ENCODE assay signal across 10 cellular contexts in the genomic region with DNA sequence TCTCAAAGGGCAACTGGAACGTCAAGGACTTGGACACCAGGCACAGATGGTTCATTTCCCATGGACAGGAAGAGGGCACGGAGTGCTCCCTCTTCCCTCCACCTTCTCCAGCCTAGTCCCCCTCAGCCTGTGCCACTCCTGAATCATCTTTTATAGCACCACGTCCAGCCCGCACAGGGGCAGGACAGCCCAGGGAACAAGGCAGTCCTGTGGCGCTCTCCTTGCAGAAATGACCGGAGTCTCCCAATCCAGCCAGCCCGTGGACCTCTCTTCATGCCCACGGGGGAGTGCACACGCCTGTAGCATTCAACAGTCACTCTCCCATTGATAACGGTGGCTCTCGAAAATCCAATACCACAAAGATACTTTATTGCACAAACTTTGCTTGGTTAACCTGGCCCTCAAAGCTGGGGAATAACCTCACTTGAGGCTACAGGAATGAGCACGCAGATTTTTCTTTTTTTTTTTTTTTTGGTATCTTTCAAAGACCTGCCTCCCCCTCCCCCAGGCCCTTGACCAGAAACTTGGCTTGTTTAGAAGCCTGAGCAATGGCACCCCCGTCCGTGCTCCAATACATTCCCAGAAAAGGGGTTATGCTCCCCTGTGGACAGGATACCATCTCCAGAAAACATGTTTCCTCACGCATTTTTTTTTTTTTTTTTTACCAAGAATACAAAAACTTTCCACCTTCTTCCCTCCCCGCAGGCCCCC. TPM values are rescaled to one million over a fixed set of nuclear protein-coding genes. Genes with fewer than 3 reads are reported as not detected.
A peak's percentile ranks its signal among the peaks of the same experiment; 100 is the strongest.
DNase-seq lines count a peak whose midpoint lies in the region; ATAC-seq, FAIRE-seq and TF ChIP-seq lines count a peak whose summit lies in the region.
"Had no signal": no experiment of that assay in that cellular context is flagged by ENCODE, and none has a peak within 500 bp of the region (broad histone marks: within the 10 kb centered on the region; RNA-seq: fewer than 3 reads in every experiment).

No MANE protein-coding gene starts in this region.

- peak overlapping the region; percentile 75 for H3K4ac ChIP-seq in mesendoderm (ENCODE audit: low read depth, low read length)

- H4K8ac ChIP-seq in mesendoderm (ENCODE audit: low read depth, low read length) = no peak overlapping the region

- no peak overlapping the region for H4K5ac ChIP-seq in mesendoderm (ENCODE audit: low read length)

- H3K4me1 Mint-ChIP-seq in activated T-cell treated with anti-CD3 and anti-CD28 coated beads, Interleukin-2, amount 50 U/mL, for 24 hours (ENCODE audit: low read depth) = peaks cover 70% of the 10 kb centered on the region

- H3K9me1 ChIP-seq in K562 (ENCODE audit: control insufficient read depth, insufficient read depth, low read length) = peaks cover 4% of the 10 kb centered on the region

- intact Hi-C loops in K562 (cut with micrococcal nuclease) = no loop called here

- H2BK5ac ChIP-seq in mesendoderm (ENCODE audit: low read length) = no peak overlapping the region

- TF ChIP-seq EP300 in K562 (IDR thresholded peaks at IDR 0.05; ENCODE audit: low read length) (no peak), tibial nerve (IDR thresholded peaks at IDR 0.05) (no peak)

- peaks cover 79% of the 10 kb centered on the region for H3K79me2 ChIP-seq in K562 (ENCODE audit: control insufficient read depth, insufficient read depth, low read length)
- no peaks in the 10 kb centered on the region for H3K79me2 ChIP-seq in mesendoderm (ENCODE audit: control insufficient read depth, insufficient read depth, low read length)

- peak overlapping the region; percentile 57 for H3K27ac ChIP-seq in K562 (ENCODE audit: extremely low read depth, low read depth, low read length)
- peak overlapping the region; percentile 43 for H3K27ac ChIP-seq in mesendoderm (ENCODE audit: low read depth, low read length)
- no peak overlapping the region for H3K27ac ChIP-seq in tibial nerve
- H3K27ac ChIP-seq: epithelial cell of prostate had no signal

- TSS peak; percentile 26 for BruUV-seq in K562 (replicated peaks; lab: Mats Ljungman, UMichigan)

- no peak overlapping the region for H3K23ac ChIP-seq in mesendoderm (ENCODE audit: low read length)

- H3K36me3 ChIP-seq in K562 (ENCODE audit: control insufficient read depth, insufficient read depth, low read length) = peaks cover 24% of the 10 kb centered on the region
- H3K36me3 ChIP-seq in mesendoderm (ENCODE audit: control insufficient read depth, insufficient read depth, low read length) = no peaks in the 10 kb centered on the region
- no peaks in the 10 kb centered on the region for H3K36me3 ChIP-seq in tibial nerve

- H3K9me3 Mint-ChIP-seq in activated T-cell treated with anti-CD3 and anti-CD28 coated beads, Interleukin-2, amount 50 U/mL, for 24 hours = no peaks in the 10 kb centered on the region

- in situ Hi-C loops in K562 (cut with MboI) = no loop called here

- no peak for TF ChIP-seq CTCF in K562 (IDR thresholded peaks at IDR 0.05 in 2 of 3, conservative IDR thresholded peaks at IDR 0.05 in 1 of 3; ENCODE audit: insufficient read depth in 2 of 3, low read depth in 1 of 3, low read length in 3 of 3)
- no peak for TF ChIP-seq CTCF in tibial nerve (IDR thresholded peaks at IDR 0.05)

- POLR2A ChIA-PET in K562 (lab: Yijun Ruan, JAX) = interaction anchor here (0.6 to 0.8 kb wide), 3 partner anchors 8 to 906 kb away, joined by 3 read pairs; no protein-coding TSS in a partner anchor

- H3K4me3 Mint-ChIP-seq in activated T-cell treated with anti-CD3 and anti-CD28 coated beads, Interleukin-2, amount 50 U/mL, for 24 hours = peak overlapping the region; percentile 95

- peak overlapping the region; percentile 97 for H3K27ac Mint-ChIP-seq in activated T-cell treated with anti-CD3 and anti-CD28 coated beads, Interleukin-2, amount 50 U/mL, for 24 hours

- no peak overlapping the region for H2AK5ac ChIP-seq in mesendoderm (ENCODE audit: low read length)

- peak overlapping the region; percentile 67 for H2BK120ac ChIP-seq in mesendoderm (ENCODE audit: low read depth, low read length)

- H3K4me3 ChIP-seq in K562 (peak overlapping the region; percentile 84), mesendoderm (ENCODE audit: low read length) (peak overlapping the region; percentile 61), tibial nerve (peak overlapping the region; percentile 11 to 58 (median 37))

- peaks cover 72% of the 10 kb centered on the region for H3K36me3 Mint-ChIP-seq in activated T-cell treated with anti-CD3 and anti-CD28 coated beads, Interleukin-2, amount 50 U/mL, for 24 hours (ENCODE audit: low read depth)

- H3K18ac ChIP-seq in mesendoderm (ENCODE audit: low read length) = peak overlapping the region; percentile 98

- peak overlapping the region; percentile 83 for H2AFZ ChIP-seq in K562 (ENCODE audit: low read depth, low read length)

- peak overlapping the region; percentile 97 for H2BK15ac ChIP-seq in mesendoderm (replicated peaks; ENCODE audit: low read depth)

- CTCF ChIA-PET in K562 (lab: Yijun Ruan, JAX; ENCODE audit: low intra/inter-chr PET ratio) = no interaction called here

- no peaks in the 10 kb centered on the region; the same call in 1 of the 2 replicates for H4K20me1 ChIP-seq in K562 (replicated peaks; ENCODE audit: control insufficient read depth, insufficient read depth, low read length)

- H3K56ac ChIP-seq in mesendoderm (ENCODE audit: low read length) = peak overlapping the region; percentile 92

- H3K27me3 ChIP-seq in K562 (ENCODE audit: control insufficient read depth in 2 of 2, insufficient read depth in 2 of 2, low read length in 2 of 2) (no peaks in the 10 kb centered on the region), mesendoderm (ENCODE audit: insufficient read depth, low read length, poor library complexity) (no peaks in the 10 kb centered on the region), tibial nerve (peaks cover 0 to 25% of the 10 kb centered on the region in 2 donors)

- WGBS in K562 (ENCODE audit: insufficient coverage, low coverage, missing lambda C conversion rate) = 2% methylated on average over 14 of the region's 16 CpGs
- WGBS in mesendoderm (ENCODE audit: extremely low coverage, insufficient coverage, low lambda C conversion rate) = no CpG with 5 or more reads among the region's 16 CpGs
- WGBS in tibial nerve, 2 donors = 25 to 28% methylated on average over 16 of the region's 16 CpGs

- ATAC-seq in K562 = peak; percentile 22

- peak overlapping the region; percentile 91 for H3K4me2 ChIP-seq in K562 (ENCODE audit: insufficient read depth, low read length)
- peak overlapping the region; percentile 35 for H3K4me2 ChIP-seq in mesendoderm (ENCODE audit: low read length)

- peak overlapping the region; percentile 72 to 94 for H3K9ac ChIP-seq in K562 (ENCODE audit: insufficient read depth in 1 of 2, low read depth in 2 of 2, low read length in 2 of 2)
- peak overlapping the region; percentile 76 for H3K9ac ChIP-seq in mesendoderm (ENCODE audit: low read length)

- no peaks in the 10 kb centered on the region for H3K27me3 Mint-ChIP-seq in activated T-cell treated with anti-CD3 and anti-CD28 coated beads, Interleukin-2, amount 50 U/mL, for 24 hours

- TF ChIP-seq POLR2A in K562 (conservative IDR thresholded peaks at IDR 0.05) (no peak), tibial nerve (IDR thresholded peaks at IDR 0.05) (no peak), GM12892 (IDR thresholded peaks at IDR 0.05; ENCODE audit: low read depth, low read length) (no peak)

- FAIRE-seq in K562 (lab: Jason Lieb, UNC) = peak; percentile 67
- no peak for FAIRE-seq in GM12892 (lab: Jason Lieb, UNC)

- no peak for TF ChIP-seq RAD21 in K562 (CRISPR knock-in tag; conservative IDR thresholded peaks at IDR 0.05 in 1 of 2, IDR thresholded peaks at IDR 0.05 in 1 of 2)

- H3K9me3 ChIP-seq in K562 (replicated peaks; ENCODE audit: control insufficient read depth, insufficient read depth, low read depth, low read length) = no peaks in the 10 kb centered on the region
- no peaks in the 10 kb centered on the region for H3K9me3 ChIP-seq in tibial nerve

- H3K79me1 ChIP-seq in mesendoderm (ENCODE audit: low read length) = no peaks in the 10 kb centered on the region

- peak; percentile 61 for DNase-seq in activated T-cell treated with anti-CD3 and anti-CD28 coated beads, Interleukin-2, amount 50 U/mL, for 24 hours
- DNase-seq in activated T-cell treated with anti-CD3 and anti-CD28 coated beads for 4 hours (no peak), K562 (ENCODE audit: extremely low read depth in 1 of 4, low spot score in 3 of 4) (peak in 3 of 4 experiments; percentile 21 to 56 (median 23)), mesendoderm (peak; percentile 42), tibial nerve (ENCODE audit: low spot score in 2 of 2) (no peak), EL (no peak), NOMO-1 treated with DMSO at 0.1 percent for 48 hours (lab: John Stamatoyannopoulos, UW; ENCODE audit: unreplicated experiment) (no peak), GM12892 (ENCODE audit: insufficient read length) (no peak)
- DNase-seq: DMS79 had no signal

- peaks cover 18 to 26% of the 10 kb centered on the region in 2 experiments for H3K4me1 ChIP-seq in K562 (replicated peaks in 1 of 2; ENCODE audit: control insufficient read depth in 2 of 2, insufficient read depth in 2 of 2, low read length in 2 of 2)
- peaks cover 6% of the 10 kb centered on the region for H3K4me1 ChIP-seq in mesendoderm (ENCODE audit: control insufficient read depth, low read depth, low read length)
- peaks cover 0 to 11% (median 0%) of the 10 kb centered on the region in 4 donors for H3K4me1 ChIP-seq in tibial nerve

TF ChIP-seq in K562, 482 proteins besides CTCF, POLR2A, EP300 and RAD21 (continues in another document):
- peak; percentile 29 to 68; a peak in 1 of 4 replicates for TF ChIP-seq KDM1A (IDR thresholded peaks at IDR 0.05)

RNA-seq across cellular contexts. Expression of gene PRKCQ, which starts 0.7 kb away (rescaled TPM):
- 22.7 and 27.9 TPM in 2 replicates for total RNA-seq in K562 (2011; cell fraction: chromatin; rRNA removed; ENCODE audit: low replicate concordance)
- total RNA-seq in K562 (2011; cell fraction: nucleolus; rRNA removed) = 13.4 and 13.5 TPM in 2 replicates
- 12.6 and 14.3 TPM in 2 replicates for total RNA-seq in K562 (2011; cell fraction: nucleoplasm; rRNA removed)
- total RNA-seq in K562 (2014; rRNA removed) (14.5 and 15.1 TPM in 2 replicates), K562 (2014; rRNA removed; fragmentation: Illumina TruSeq; extraction: Trizol) (17.1 and 19.2 TPM in 2 replicates), K562 (2015; rRNA removed; fragmentation: Illumina TruSeq; extraction: Trizol) (15.0 and 15.2 TPM in 2 replicates), K562 (2021) (13.6 and 14.6 TPM in 2 replicates), tibial nerve (under 1 TPM in 2 of 4 donors, not detected in 2; 0.21 to 0.30 TPM)
- polyA plus RNA-seq in K562 (2011; rRNA removed) (21.4 and 23.3 TPM in 2 replicates), K562 (2014; fragmentation: Illumina TruSeq; extraction: Trizol) (17.8 and 18.4 TPM in 2 replicates), K562 (2014; fragmentation: Nextera tagmentation; extraction: Ambion mirVana) (1 to 10 TPM; 4.4 to 6.7 TPM), K562 (2014; rRNA removed) (11.4 and 11.9 TPM in 2 replicates)
- polyA plus RNA-seq in K562 (2011; cell fraction: cytosol; rRNA removed) = 9.7 and 15.2 TPM in 2 replicates
- 10.9 and 13.8 TPM in 2 replicates for polyA plus RNA-seq in K562 (2011; cell fraction: nucleus; rRNA removed)
- 9.8 and 12.5 TPM in 2 replicates for polyA plus RNA-seq in K562 (2012)
- 43.8 and 44.1 TPM in 2 replicates for polyA minus RNA-seq in K562 (2011; rRNA and poly(A)+ RNA removed)
- 13.0 and 13.3 TPM in 2 replicates for polyA minus RNA-seq in K562 (2011; cell fraction: cytosol; rRNA and poly(A)+ RNA removed)
- 9.7 and 15.8 TPM in 2 replicates for polyA minus RNA-seq in K562 (2011; cell fraction: nucleus; rRNA and poly(A)+ RNA removed)
- polyA plus RNA-seq in mesendoderm (2013, experiment 1 of 2) = 7.4 TPM
- polyA plus RNA-seq in mesendoderm (2013, experiment 2 of 2) = 7.3 TPM
- not detected for polyA plus RNA-seq in GM12892 (2012; ENCODE audit: missing spikeins)

Comparison
In these comparisons a context has a peak if more than half of its experiments do, and no peak if none do; other contexts are left out.
1. DNase-seq: peak in activated T-cell treated with anti-CD3 and anti-CD28 coated beads, Interleukin-2, amount 50 U/mL, for 24 hours (single experiment), K562 (3 of 4) and mesendoderm (single experiment); none in activated T-cell treated with anti-CD3 and anti-CD28 coated beads for 4 hours (single experiment), tibial nerve (0 of 2), EL (single experiment), NOMO-1 treated with DMSO at 0.1 percent for 48 hours (single experiment) and GM12892 (single experiment).
2. H3K27ac ChIP-seq: peak in K562 (single experiment) and mesendoderm (single experiment); none in tibial nerve (0 of 4).
3. RNA of gene PRKCQ, which starts 0.7 kb away (total RNA-seq): 12.6 to 27.9 TPM in K562; 0.21 to 0.30 TPM in tibial nerve; every median in the first group is over 10 times any median in the second.
4. Peak in every context shown above with its lines, with median percentiles within 50 percentile points of each other: H3K4me3 ChIP-seq.